In the genomic region with DNA sequence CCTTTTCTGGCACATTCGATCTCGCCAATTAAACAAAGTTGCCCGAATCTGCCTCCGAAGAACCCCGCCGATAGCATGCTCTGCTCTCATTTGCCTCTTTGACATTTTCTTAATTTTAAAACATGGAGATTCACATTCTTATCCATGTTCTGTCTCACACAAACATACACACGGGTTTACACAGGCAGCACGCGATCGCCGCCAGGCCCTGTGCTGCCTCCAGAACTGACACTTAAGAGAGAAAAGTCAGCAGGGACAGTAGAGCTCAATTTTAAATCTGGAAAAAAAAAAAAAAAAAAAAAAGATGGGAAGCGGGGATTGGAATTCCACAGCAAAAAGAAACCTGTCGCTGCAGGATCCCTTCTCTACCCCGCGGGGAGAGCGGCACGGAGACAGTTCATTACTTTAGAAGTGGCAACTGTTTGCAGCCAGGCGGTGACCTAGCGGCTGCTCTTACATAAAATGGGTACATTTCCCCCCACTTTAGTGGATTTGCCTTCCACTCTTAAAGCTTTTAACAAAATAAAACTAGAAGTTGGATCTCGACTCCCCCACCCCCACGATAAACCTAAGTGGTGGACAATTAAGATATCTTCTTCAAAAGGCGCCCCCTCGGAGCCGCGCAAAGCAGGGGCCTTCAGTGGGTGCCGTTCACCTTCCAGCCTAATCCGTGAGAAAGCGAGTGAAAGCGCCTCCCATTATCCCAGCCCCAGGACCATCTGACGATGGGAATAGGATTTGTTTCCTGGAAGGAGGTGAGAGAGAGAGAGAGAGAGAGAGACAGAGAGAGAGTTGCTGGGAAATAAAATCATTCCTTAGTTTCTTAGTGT, we compare ENCODE assay signal across 17 cellular contexts. TPM values are rescaled to one million over a fixed set of nuclear protein-coding genes. Genes with fewer than 3 reads are reported as not detected.
DNase-seq lines count a peak whose midpoint lies in the region; ATAC-seq, FAIRE-seq and TF ChIP-seq lines count a peak whose summit lies in the region.
"Had no signal": no experiment of that assay in that cellular context is flagged by ENCODE, and none has a peak within 500 bp of the region (broad histone marks: within the 10 kb centered on the region; RNA-seq: fewer than 3 reads in every experiment).

No MANE protein-coding gene starts in this region.

- ATAC-seq in naive B cell (ENCODE audit: low read depth in 2 of 2), result no peak
- no peak for ATAC-seq in HG03280 (IDR thresholded peaks at IDR 0.05; ENCODE audit: unreplicated experiment)
- ATAC-seq: gastroesophageal sphincter, Right ventricle myocardium inferior, sciatic nerve had no signal

- no peak overlapping the region for H3K9ac ChIP-seq in H9 (ENCODE audit: extremely low read depth, insufficient read length, low read length)
- H3K9ac ChIP-seq: BLaER1 treated with 17β-estradiol and CSF1 and Interleukin-3, amounts not matched to agents 10 nM and 100 nM had no signal

- no peak overlapping the region for H2AK5ac ChIP-seq in H9 (ENCODE audit: insufficient read length, low read length)

- no peaks in the 10 kb centered on the region for H3K36me3 ChIP-seq in CD8-positive, alpha-beta memory T cell (ENCODE audit: insufficient read depth, low read length)
- H3K36me3 ChIP-seq in HAP-1 (replicated peaks), result no peaks in the 10 kb centered on the region
- H3K36me3 ChIP-seq: BLaER1 treated with 17β-estradiol and CSF1 and Interleukin-3, amounts not matched to agents 10 nM and 100 nM; gastroesophageal sphincter; stomach had no signal

- WGBS in H9 (ENCODE audit: extremely low coverage, insufficient read length, low lambda C conversion rate), result no CpG with 5 or more reads among the region's 30 CpGs

- in situ Hi-C loops in HAP-1 (cut with MboI; ENCODE audit: low sequenced_read_pairs), result no loop called here

- H2BK15ac ChIP-seq in H9 (ENCODE audit: low read depth, low read length), result no peak overlapping the region

- H2BK12ac ChIP-seq in H9 (ENCODE audit: insufficient read length, low read depth, low read length), result no peak overlapping the region

- POLR2A ChIA-PET in CD8-positive, alpha-beta memory T cell (lab: Charles Lee), result no interaction called here

- peaks cover 44% of the 10 kb centered on the region for H3K27me3 ChIP-seq in CD8-positive, alpha-beta memory T cell (ENCODE audit: insufficient read depth, low read length, poor library complexity, severe bottlenecking)
- peaks cover 59% of the 10 kb centered on the region for H3K27me3 ChIP-seq in H9 (ENCODE audit: insufficient read depth, low read length)
- no peaks in the 10 kb centered on the region for H3K27me3 ChIP-seq in HAP-1 (ENCODE audit: low read depth)

- H3K79me1 ChIP-seq in H9 (ENCODE audit: insufficient read depth, low read depth, low read length, poor library complexity, severe bottlenecking), result no peaks in the 10 kb centered on the region

- H3K4me3 Mint-ChIP-seq in CD8-positive, alpha-beta memory T cell, result peak overlapping the region in 6 of 7 donors; percentile 2 to 78 (median 29)
- H3K4me3 Mint-ChIP-seq in H9, result peak overlapping the region in 1 of 2 experiments; percentile 77; a peak in 4 of 5 replicates
- H3K4me3 Mint-ChIP-seq in brain, result peak overlapping the region; percentile 63 to 84 (median 77)
- H3K4me3 Mint-ChIP-seq in naive B cell, result peak overlapping the region in 7 of 8 donors; percentile 25 to 75 (median 62)

- H3K9me3 ChIP-seq in CD8-positive, alpha-beta memory T cell (ENCODE audit: low read length), result no peaks in the 10 kb centered on the region
- H3K9me3 ChIP-seq in H9 (ENCODE audit: control insufficient read depth, low read depth, low read length) (no peaks in the 10 kb centered on the region), HAP-1 (no peaks in the 10 kb centered on the region)
- H3K9me3 ChIP-seq: gastroesophageal sphincter, stomach had no signal

- no peak for DNase-seq in CD8-positive, alpha-beta memory T cell
- DNase-seq in H9 (no peak), naive B cell (no peak), GM12891 (ENCODE audit: insufficient read length, low spot score) (no peak), A172 (ENCODE audit: low spot score) (no peak), HAP-1 (ENCODE audit: low spot score in 2 of 2) (no peak)
- DNase-seq: activated T-cell treated with anti-CD3 and anti-CD28 coated beads for 4 hours; effector memory CD4-positive, alpha-beta T cell; NCI-H187 treated with DMSO at 0.1 percent for 48 hours; NCI-H526 treated with DMSO at 0.1 percent for 48 hours; stomach had no signal

- no peaks in the 10 kb centered on the region for H4K20me1 ChIP-seq in H9 (ENCODE audit: control insufficient read depth, insufficient read depth, insufficient read length)

- CTCF ChIA-PET in CD8-positive, alpha-beta memory T cell (lab: Charles Lee), result no interaction called here

- no peak overlapping the region for H3K56ac ChIP-seq in H9 (ENCODE audit: insufficient read length, low read depth, low read length)

- H3K23ac ChIP-seq in H9 (ENCODE audit: insufficient read length, low read depth, low read length), result no peak overlapping the region

- H3K4me1 Mint-ChIP-seq in CD8-positive, alpha-beta memory T cell, result peaks cover 23 to 32% (median 28%) of the 10 kb centered on the region in 3 donors
- peaks cover 17 to 44% of the 10 kb centered on the region in 2 experiments for H3K4me1 Mint-ChIP-seq in H9
- H3K4me1 Mint-ChIP-seq in brain, result peaks cover 90% of the 10 kb centered on the region
- H3K4me1 Mint-ChIP-seq in naive B cell, result peaks cover 17 to 27% (median 19%) of the 10 kb centered on the region in 3 donors

- H2AFZ ChIP-seq in H9 (ENCODE audit: low read length), result no peak overlapping the region

- no peak overlapping the region for H3K14ac ChIP-seq in H9 (ENCODE audit: insufficient read depth, low read length)

- H3K27me3 Mint-ChIP-seq in CD8-positive, alpha-beta memory T cell, result peaks cover 64 to 91% of the 10 kb centered on the region in 2 donors
- peaks cover 97% of the 10 kb centered on the region for H3K27me3 Mint-ChIP-seq in H9 (ENCODE audit: low read depth)
- peaks cover 22% of the 10 kb centered on the region for H3K27me3 Mint-ChIP-seq in brain
- H3K27me3 Mint-ChIP-seq in naive B cell, result peaks cover 77 to 92% (median 77%) of the 10 kb centered on the region in 3 donors

- peaks cover 0 to 9% (median 0%) of the 10 kb centered on the region in 3 donors for H3K36me3 Mint-ChIP-seq in CD8-positive, alpha-beta memory T cell
- H3K36me3 Mint-ChIP-seq in H9 (ENCODE audit: insufficient read depth in 1 of 3, low read depth in 3 of 3) (no peaks in the 10 kb centered on the region), brain (peaks cover 62% of the 10 kb centered on the region), naive B cell (peaks cover 8 to 45% of the 10 kb centered on the region in 2 donors)

- H2BK120ac ChIP-seq in H9 (ENCODE audit: low read depth, low read length, poor library complexity, severe bottlenecking), result no peak overlapping the region

- H2BK20ac ChIP-seq in H9 (ENCODE audit: low read depth, low read length, poor library complexity, severe bottlenecking), result no peak overlapping the region

- H3K23me2 ChIP-seq in H9 (ENCODE audit: insufficient read length, low read depth, low read length, poor library complexity, severe bottlenecking), result peaks cover 10% of the 10 kb centered on the region

- peak overlapping the region in 2 of 8 donors; percentile 11 to 68 for H3K27ac Mint-ChIP-seq in CD8-positive, alpha-beta memory T cell
- no peak overlapping the region for H3K27ac Mint-ChIP-seq in H9
- peak overlapping the region; percentile 26 to 95 (median 89) for H3K27ac Mint-ChIP-seq in brain
- H3K27ac Mint-ChIP-seq in naive B cell, result peak overlapping the region in 3 of 6 donors; percentile 78 to 96 (median 90)

- no peak overlapping the region for H4K8ac ChIP-seq in H9 (replicated peaks; ENCODE audit: insufficient read length, low read depth, low read length)

- peaks cover 3 to 36% (median 27%) of the 10 kb centered on the region in 5 donors for H3K9me3 Mint-ChIP-seq in CD8-positive, alpha-beta memory T cell
- H3K9me3 Mint-ChIP-seq in H9 (peaks cover 0 to 3% of the 10 kb centered on the region in 2 experiments; a peak in 2 of 5 replicates), brain (peaks cover 0 to 16% (median 0%) of the 10 kb centered on the region in 5 experiments), naive B cell (peaks cover 9 to 32% (median 22%) of the 10 kb centered on the region in 7 donors)

- H3K4ac ChIP-seq in H9 (ENCODE audit: low read depth, low read length), result no peak overlapping the region

- no peak for TF ChIP-seq CTCF in H9 (conservative IDR thresholded peaks at IDR 0.05)
- no peak for TF ChIP-seq CTCF in brain (conservative IDR thresholded peaks at IDR 0.05)

- FAIRE-seq in GM12891 (lab: Jason Lieb, UNC), result no peak

- no peak overlapping the region for H4K5ac ChIP-seq in H9 (ENCODE audit: insufficient read length, low read depth, low read length)

- no peak overlapping the region for H3K27ac ChIP-seq in CD8-positive, alpha-beta memory T cell (ENCODE audit: low read depth, low read length)
- H3K27ac ChIP-seq in H9 (ENCODE audit: insufficient read length, low read depth, low read length), result no peak overlapping the region
- H3K27ac ChIP-seq: BLaER1 treated with 17β-estradiol and CSF1 and Interleukin-3, amounts not matched to agents 10 nM and 100 nM; gastroesophageal sphincter; stomach had no signal

- peak overlapping the region; percentile 49 for H3K4me2 ChIP-seq in H9 (ENCODE audit: insufficient read depth, insufficient read length, low read length)
- H3K4me2 ChIP-seq: BLaER1 treated with 17β-estradiol and CSF1 and Interleukin-3, amounts not matched to agents 10 nM and 100 nM had no signal

- H4K91ac ChIP-seq in H9 (ENCODE audit: insufficient read length, low read depth, low read length), result no peak overlapping the region

- no peaks in the 10 kb centered on the region for H3K4me1 ChIP-seq in CD8-positive, alpha-beta memory T cell (ENCODE audit: insufficient read depth, low read length)
- H3K4me1 ChIP-seq in H9 (ENCODE audit: insufficient read depth, low read length), result no peaks in the 10 kb centered on the region
- H3K4me1 ChIP-seq in HAP-1, result no peaks in the 10 kb centered on the region
- H3K4me1 ChIP-seq: BLaER1 treated with 17β-estradiol and CSF1 and Interleukin-3, amounts not matched to agents 10 nM and 100 nM had no signal

- no peak overlapping the region for H3T11ph ChIP-seq in H9 (ENCODE audit: low read length)

- no peaks in the 10 kb centered on the region for H3K79me2 ChIP-seq in H9 (ENCODE audit: insufficient read depth, low read length)

- H3K4me3 ChIP-seq in CD8-positive, alpha-beta memory T cell (ENCODE audit: low read length), result no peak overlapping the region
- H3K4me3 ChIP-seq in HAP-1, result no peak overlapping the region

- no peak for TF ChIP-seq POLR2A in GM12891 (IDR thresholded peaks at IDR 0.05; ENCODE audit: low read depth, low read length)

- H2BK5ac ChIP-seq in H9 (ENCODE audit: insufficient read length, low read length), result no peak overlapping the region

- H3K18ac ChIP-seq in H9 (ENCODE audit: insufficient read length, low read depth, low read length), result no peak overlapping the region

TF ChIP-seq in GM12891, 5 proteins besides CTCF, POLR2A, EP300 and RAD21 (continues in another document):
- no peak for TF ChIP-seq POU2F2 (IDR thresholded peaks at IDR 0.05; ENCODE audit: low read depth, low read length)

RNA-seq across cellular contexts. Expression of a gene that starts 13.7 kb away (rescaled TPM):
- total RNA-seq in CD8-positive, alpha-beta memory T cell, result not detected
- not detected for polyA plus RNA-seq in CD8-positive, alpha-beta memory T cell
- 0.11 TPM in 1 of 2 replicates, not detected in the other for total RNA-seq in H9 (2021)
- polyA plus RNA-seq in brain (ENCODE audit: insufficient read depth, low read depth, low replicate concordance) (16.7 TPM), naive B cell (ENCODE audit: low read depth in 6 of 6) (not detected)
- not detected for polyA plus RNA-seq in GM12891 (2012; ENCODE audit: low read depth, missing spikeins)
- total RNA-seq in A172 (2014; rRNA removed; shearing (Covaris generic)), result 0.14 and 2.3 TPM in 2 replicates
- total RNA-seq: Right ventricle myocardium inferior, sciatic nerve had no signal

Comparison
In these comparisons a context has a peak if more than half of its experiments do, and no peak if none do; other contexts are left out.
1. H3K27ac Mint-ChIP-seq: peak in brain (5 of 5); none in H9 (0 of 3).